Comparison of ENCODE assay signal across 36 cellular contexts in the genomic region with DNA sequence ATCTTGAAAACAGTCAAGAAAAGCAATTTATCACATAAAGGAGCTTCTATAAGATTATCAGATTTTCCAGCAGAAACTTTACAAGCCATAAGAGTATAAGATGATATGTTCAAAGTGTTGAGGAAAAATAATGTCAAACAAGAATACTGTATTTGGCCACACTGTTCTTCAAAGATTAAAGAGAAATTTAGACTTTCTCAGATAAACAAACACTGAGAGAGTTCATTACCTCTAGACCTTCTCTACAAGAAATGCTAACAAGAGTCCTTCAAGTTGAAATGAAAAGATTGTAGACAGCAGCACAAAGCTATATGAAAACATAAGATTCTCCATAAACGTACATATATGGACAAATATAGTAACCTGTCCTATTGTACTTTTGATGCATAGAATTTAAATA. TPM values are rescaled to one million over a fixed set of nuclear protein-coding genes. Genes with fewer than 3 reads are reported as not detected.
A peak's percentile ranks its signal among the peaks of the same experiment; 100 is the strongest.
DNase-seq lines count a peak whose midpoint lies in the region; ATAC-seq, FAIRE-seq and TF ChIP-seq lines count a peak whose summit lies in the region.
"Had no signal": no experiment of that assay in that cellular context is flagged by ENCODE, and none has a peak within 500 bp of the region (broad histone marks: within the 10 kb centered on the region; RNA-seq: fewer than 3 reads in every experiment).

No MANE protein-coding gene starts in this region.

- H3K4me3 ChIP-seq in HepG2 (replicated peaks in 1 of 3; ENCODE audit: insufficient read depth in 1 of 3, low read depth in 2 of 3, low read length in 3 of 3) (no peak overlapping the region), right lobe of liver (no peak overlapping the region), HEK293 (ENCODE audit: low read depth, low read length) (no peak overlapping the region), osteoblast (ENCODE audit: insufficient read depth, low read length) (no peak overlapping the region), pancreas (no peak overlapping the region), left lung (no peak overlapping the region)
- H3K4me3 ChIP-seq: A549; BLaER1; BLaER1 treated with 17β-estradiol and CSF1 and Interleukin-3, amounts not matched to agents 10 nM and 100 nM had no signal

- POLR2A ChIA-PET in HepG2 (lab: Yijun Ruan, JAX) (no interaction called here), HEK293 (lab: Yijun Ruan, JAX) (no interaction called here)

- H3K79me2 ChIP-seq in HepG2 (ENCODE audit: insufficient read depth, low read length) = no peaks in the 10 kb centered on the region
- no peaks in the 10 kb centered on the region for H3K79me2 ChIP-seq in osteoblast (ENCODE audit: insufficient read depth, low read length)

- H3K27ac Mint-ChIP-seq in glutamatergic neuron (ENCODE audit: unreplicated experiment) = no peak overlapping the region
- H3K27ac Mint-ChIP-seq: B cell; CD14-positive monocyte; CD4-positive, alpha-beta T cell; CD8-positive, alpha-beta T cell had no signal

- peaks cover 1% of the 10 kb centered on the region for H3K9me3 Mint-ChIP-seq in glutamatergic neuron (ENCODE audit: unreplicated experiment)

- FAIRE-seq in HepG2 (lab: Jason Lieb, UNC) (no peak), pancreas (lab: Jason Lieb, UNC) (peak; percentile 20)
- FAIRE-seq: A549, D721Med had no signal

- WGBS in HepG2 (ENCODE audit: low lambda C conversion rate) = 0% methylated on average over 1 of the region's 1 CpG
- WGBS in right lobe of liver (ENCODE audit: insufficient coverage, low coverage, low lambda C conversion rate, missing lambda C conversion rate) = 33% methylated on average over 1 of the region's 1 CpG
- 42 to 63% methylated on average over 1 of the region's 1 CpG for WGBS in pancreas, 2 donors

- in situ Hi-C loops in HepG2 (cut with HindIII; ENCODE audit: extremely low pct_ligation_motif_present, low pct_unique_long_range_greater_than_20kb) = no loop called here

- TF ChIP-seq CTCF in HepG2 (CRISPR knock-in tag; IDR thresholded peaks at IDR 0.05) (no peak), right lobe of liver (IDR thresholded peaks at IDR 0.05) (no peak), HEK293 (tag by site-specific recombination; IDR thresholded peaks at IDR 0.05) (no peak), osteoblast (IDR thresholded peaks at IDR 0.05; ENCODE audit: extremely low read depth, low read depth, low read length) (no peak), pancreas (IDR thresholded peaks at IDR 0.05) (no peak), glutamatergic neuron (IDR thresholded peaks at IDR 0.05; ENCODE audit: partially characterized antibody, unreplicated experiment) (no peak), left lung (IDR thresholded peaks at IDR 0.05) (no peak)

- TF ChIP-seq POLR2A in HepG2 (IDR thresholded peaks at IDR 0.05; ENCODE audit: insufficient read depth in 1 of 2, low read depth in 2 of 2, low read length in 2 of 2) (no peak), right lobe of liver (IDR thresholded peaks at IDR 0.05) (no peak)

- peaks cover 0 to 16% of the 10 kb centered on the region in 2 experiments; a peak in 4 of 5 replicates for H3K27me3 ChIP-seq in HepG2 (ENCODE audit: control insufficient read depth in 1 of 2, insufficient read depth in 2 of 2, low read length in 2 of 2)
- no peaks in the 10 kb centered on the region for H3K27me3 ChIP-seq in right lobe of liver
- no peaks in the 10 kb centered on the region for H3K27me3 ChIP-seq in osteoblast (ENCODE audit: insufficient read depth, low read length)
- H3K27me3 ChIP-seq in pancreas = no peaks in the 10 kb centered on the region
- H3K27me3 ChIP-seq in left lung = no peaks in the 10 kb centered on the region
- H3K27me3 ChIP-seq: BE2C; BLaER1; BLaER1 treated with 17β-estradiol and CSF1 and Interleukin-3, amounts not matched to agents 10 nM and 100 nM had no signal

- H4K20me1 ChIP-seq in HepG2 (ENCODE audit: insufficient read depth, low read length) (no peaks in the 10 kb centered on the region), osteoblast (ENCODE audit: insufficient read depth, low read length) (no peaks in the 10 kb centered on the region)
- H4K20me1 ChIP-seq: BLaER1; BLaER1 treated with 17β-estradiol and CSF1 and Interleukin-3, amounts not matched to agents 10 nM and 100 nM had no signal

- H3K36me3 ChIP-seq in HepG2 (replicated peaks in 1 of 2; ENCODE audit: control insufficient read depth in 1 of 2, insufficient read depth in 2 of 2, low read length in 2 of 2) (no peaks in the 10 kb centered on the region), right lobe of liver (no peaks in the 10 kb centered on the region), HEK293 (ENCODE audit: control insufficient read depth in 2 of 2, insufficient read depth in 1 of 2, low read length in 2 of 2) (no peaks in the 10 kb centered on the region), osteoblast (ENCODE audit: insufficient read depth, low read length) (no peaks in the 10 kb centered on the region), pancreas (no peaks in the 10 kb centered on the region), left lung (no peaks in the 10 kb centered on the region)
- H3K36me3 ChIP-seq: BE2C; BLaER1; BLaER1 treated with 17β-estradiol and CSF1 and Interleukin-3, amounts not matched to agents 10 nM and 100 nM had no signal

- no TSS peak for BruUV-seq in HepG2 (replicated peaks; lab: Mats Ljungman, UMichigan)

- no peak for ATAC-seq in HepG2
- no peak for ATAC-seq in right lobe of liver
- ATAC-seq in pancreas = no peak
- ATAC-seq in left lung = no peak
- ATAC-seq: A549; CD8-positive, alpha-beta T cell had no signal

- no peaks in the 10 kb centered on the region for H3K4me1 Mint-ChIP-seq in glutamatergic neuron (ENCODE audit: low read depth, unreplicated experiment)
- H3K4me1 Mint-ChIP-seq: B cell; CD14-positive monocyte; CD4-positive, alpha-beta memory T cell; CD4-positive, CD25-positive, alpha-beta regulatory T cell; CD8-positive, alpha-beta memory T cell had no signal

- TF ChIP-seq EP300 in HepG2 (IDR thresholded peaks at IDR 0.05; ENCODE audit: low read depth in 2 of 2, low read length in 2 of 2) = no peak
- no peak for TF ChIP-seq EP300 in HepG2 (CRISPR knock-in tag; IDR thresholded peaks at IDR 0.05; ENCODE audit: borderline replicate concordance)

- peaks cover 22% of the 10 kb centered on the region for H3K9me3 ChIP-seq in HepG2 (ENCODE audit: low read length)
- no peaks in the 10 kb centered on the region for H3K9me3 ChIP-seq in right lobe of liver
- no peaks in the 10 kb centered on the region for H3K9me3 ChIP-seq in HEK293 (ENCODE audit: control insufficient read depth, insufficient read depth, low read depth, low read length)
- no peaks in the 10 kb centered on the region for H3K9me3 ChIP-seq in osteoblast (ENCODE audit: low read depth, low read length)
- no peaks in the 10 kb centered on the region for H3K9me3 ChIP-seq in pancreas
- peaks cover 0 to 13% of the 10 kb centered on the region in 2 donors for H3K9me3 ChIP-seq in left lung
- H3K9me3 ChIP-seq: BE2C had no signal

- peaks cover 8% of the 10 kb centered on the region for H3K36me3 Mint-ChIP-seq in glutamatergic neuron (ENCODE audit: unreplicated experiment)
- H3K36me3 Mint-ChIP-seq: CD14-positive monocyte; CD4-positive, CD25-positive, alpha-beta regulatory T cell had no signal

- no peak overlapping the region for H3K27ac ChIP-seq in HepG2 (ENCODE audit: extremely low read length, insufficient read depth, low read length)
- no peak overlapping the region for H3K27ac ChIP-seq in right lobe of liver
- H3K27ac ChIP-seq in HEK293 (ENCODE audit: extremely low read depth, low read depth, low read length) = no peak overlapping the region
- no peak overlapping the region for H3K27ac ChIP-seq in osteoblast (ENCODE audit: low read depth, low read length)
- H3K27ac ChIP-seq in pancreas = no peak overlapping the region
- no peak overlapping the region for H3K27ac ChIP-seq in left lung
- H3K27ac ChIP-seq: 22Rv1; A549; BLaER1; BLaER1 treated with 17β-estradiol and CSF1 and Interleukin-3, amounts not matched to agents 10 nM and 100 nM; C4-2B had no signal

- H3K27me3 Mint-ChIP-seq in glutamatergic neuron (ENCODE audit: unreplicated experiment) = no peaks in the 10 kb centered on the region

- no peak overlapping the region for H3K4me3 Mint-ChIP-seq in glutamatergic neuron (ENCODE audit: unreplicated experiment)
- H3K4me3 Mint-ChIP-seq: B cell; CD14-positive monocyte; CD4-positive, alpha-beta memory T cell; CD4-positive, alpha-beta T cell; CD4-positive, CD25-positive, alpha-beta regulatory T cell; CD8-positive, alpha-beta memory T cell; CD8-positive, alpha-beta T cell had no signal

- H3K4me2 ChIP-seq in HepG2 (ENCODE audit: low read depth, low read length) = no peak overlapping the region
- no peak overlapping the region for H3K4me2 ChIP-seq in osteoblast (ENCODE audit: insufficient read depth, low read length)
- H3K4me2 ChIP-seq: A549; BLaER1; BLaER1 treated with 17β-estradiol and CSF1 and Interleukin-3, amounts not matched to agents 10 nM and 100 nM had no signal

- H3K4me1 ChIP-seq in HepG2 (ENCODE audit: insufficient read depth, low read length) = peaks cover 10% of the 10 kb centered on the region; the same call in 1 of the 2 replicates
- no peaks in the 10 kb centered on the region for H3K4me1 ChIP-seq in right lobe of liver
- no peaks in the 10 kb centered on the region for H3K4me1 ChIP-seq in HEK293 (ENCODE audit: control insufficient read depth, insufficient read depth, low read length)
- no peaks in the 10 kb centered on the region for H3K4me1 ChIP-seq in osteoblast (ENCODE audit: insufficient read depth, low read length)
- no peaks in the 10 kb centered on the region for H3K4me1 ChIP-seq in pancreas
- H3K4me1 ChIP-seq in left lung = no peaks in the 10 kb centered on the region
- H3K4me1 ChIP-seq: A549; BE2C; BLaER1; BLaER1 treated with 17β-estradiol and CSF1 and Interleukin-3, amounts not matched to agents 10 nM and 100 nM had no signal

- TF ChIP-seq RAD21 in HepG2 (CRISPR knock-in tag; IDR thresholded peaks at IDR 0.05) = no peak

- H3K9ac ChIP-seq in HepG2 (ENCODE audit: insufficient read depth, low read depth, low read length) = no peak overlapping the region
- H3K9ac ChIP-seq: BLaER1; BLaER1 treated with 17β-estradiol and CSF1 and Interleukin-3, amounts not matched to agents 10 nM and 100 nM had no signal

- CTCF ChIA-PET in HepG2 (lab: Yijun Ruan, JAX; ENCODE audit: low intra/inter-chr PET ratio, low total read pairs) (no interaction called here), HEK293 (lab: Yijun Ruan, JAX) (no interaction called here)

- no peak for DNase-seq in HepG2 (ENCODE audit: low spot score)
- no peak for DNase-seq in right lobe of liver
- DNase-seq in osteoblast (ENCODE audit: insufficient read length, low spot score, missing footprints) = peak; percentile 65
- no peak for DNase-seq in pancreas
- DNase-seq in glutamatergic neuron = no peak
- no peak for DNase-seq in activated CD8-positive, alpha-beta memory T cell treated with anti-CD3 and anti-CD28 coated beads, Interleukin-2, amount 50 U/mL, for 4 hours
- no peak for DNase-seq in left lung
- DNase-seq: 8988T; ACHN; AML-193; BE2C; C1 segment of cervical spinal cord; Caco-2; Calu3; CD4-positive, alpha-beta memory T cell; CD4-positive, alpha-beta T cell; CD4-positive, CD25-positive, alpha-beta regulatory T cell; CD8-positive, alpha-beta memory T cell; CD8-positive, alpha-beta T cell; COR-L47; DMS 273 treated with DMSO at 0.1 percent for 48 hours; DMS153; DMS53; DMS79; DMS79 treated with DMSO at 0.1 percent for 48 hours; DND-41; EL had no signal

- no peak overlapping the region for H2AFZ ChIP-seq in HepG2 (ENCODE audit: low read length)
- H2AFZ ChIP-seq in osteoblast (ENCODE audit: low read length) = no peak overlapping the region

- intact Hi-C loops in HepG2 (cut with micrococcal nuclease; ENCODE audit: unreplicated experiment) = no loop called here
- intact Hi-C loops in right lobe of liver (cut with DNase I) = no loop called here
- intact Hi-C loops in pancreas (cut with DNase I) = no loop called here
- intact Hi-C loops in left lung (cut with DNase I) = no loop called here

RNA-seq across cellular contexts. Expression of gene MTMR2, which starts 8.0 kb away (rescaled TPM):
- total RNA-seq in HepG2 (2016; rRNA removed; fragmentation: Illumina TruSeq; extraction: Trizol) (22.3 and 38.2 TPM in 2 replicates), right lobe of liver (1 to 10 TPM; 1.7 to 8.7 (median 3.9) TPM), osteoblast (44.9 and 45.7 TPM in 2 replicates), pancreas (10 to 100 TPM in 4 of 6 donors, 1 to 10 TPM in 2; 8.0 to 14.4 (median 11.2) TPM), glutamatergic neuron (ENCODE audit: unreplicated experiment) (47.4 TPM), left lung (10 to 100 TPM; 33.3 to 35.7 TPM)
- 11.5 and 12.8 TPM in 2 replicates for total RNA-seq in HepG2 (2016; cell fraction: cytosol; rRNA removed; fragmentation: Illumina TruSeq; extraction: Trizol; ENCODE audit: low read depth)
- 23.1 and 36.8 TPM in 2 replicates for total RNA-seq in HepG2 (2016; cell fraction: insoluble cytoplasmic fraction; rRNA removed; fragmentation: Illumina TruSeq; extraction: Trizol)
- total RNA-seq in HepG2 (2016; cell fraction: membrane; rRNA removed; fragmentation: Illumina TruSeq; extraction: Trizol) = 43.4 and 48.2 TPM in 2 replicates
- total RNA-seq in HepG2 (2016; cell fraction: nucleus; rRNA removed; fragmentation: Illumina TruSeq; extraction: Trizol) = 17.8 and 19.2 TPM in 2 replicates
- polyA plus RNA-seq in HepG2 (2011; rRNA removed) (9.7 and 12.7 TPM in 2 replicates), pancreas (1 to 10 TPM; 5.1 to 7.0 TPM)
- 9.2 and 10.0 TPM in 2 replicates for polyA plus RNA-seq in HepG2 (2011; cell fraction: cytosol; rRNA removed)
- polyA plus RNA-seq in HepG2 (2011; cell fraction: nucleus; rRNA removed) = 6.8 and 9.7 TPM in 2 replicates
- polyA plus RNA-seq in HepG2 (2012) = 15.2 and 23.6 TPM in 2 replicates
- 16.6 and 18.5 TPM in 2 replicates for polyA plus RNA-seq in HepG2 (2016; cell fraction: cytosol; fragmentation: Illumina TruSeq; extraction: Trizol; ENCODE audit: low read depth)
- polyA plus RNA-seq in HepG2 (2016; cell fraction: insoluble cytoplasmic fraction; fragmentation: Illumina TruSeq; extraction: Trizol; ENCODE audit: low read depth) = 38.0 and 39.3 TPM in 2 replicates
- 38.8 and 41.8 TPM in 2 replicates for polyA plus RNA-seq in HepG2 (2016; cell fraction: membrane; fragmentation: Illumina TruSeq; extraction: Trizol; ENCODE audit: low read depth)
- polyA plus RNA-seq in HepG2 (2016; cell fraction: nucleus; fragmentation: Illumina TruSeq; extraction: Trizol; ENCODE audit: insufficient read depth, low read depth) = 16.0 and 18.3 TPM in 2 replicates
- 20.1 and 30.8 TPM in 2 replicates for polyA minus RNA-seq in HepG2 (2011; rRNA and poly(A)+ RNA removed; ENCODE audit: low replicate concordance)
- 25.3 and 30.0 TPM in 2 replicates for polyA minus RNA-seq in HepG2 (2011; cell fraction: cytosol; rRNA and poly(A)+ RNA removed)
- polyA minus RNA-seq in HepG2 (2011; cell fraction: nucleus; rRNA and poly(A)+ RNA removed) = 40.2 and 50.2 TPM in 2 replicates

Comparison
In these comparisons a context has a peak if more than half of its experiments do, and no peak if none do; other contexts are left out.
1. Of the 63 proteins assayed by ChIP-seq in both HepG2 and HEK293: peak only in HepG2: none; only in HEK293: SETDB1; in both: none; in neither: 62.